Comparison of ENCODE assay signal across 8 cellular contexts in genomic region chr2:161136194-161136593, GRCh38. TPM values are rescaled to one million over a fixed set of nuclear protein-coding genes. Genes with fewer than 3 reads are reported as not detected.
DNase-seq lines count a peak whose midpoint lies in the region; TF ChIP-seq lines count a peak whose summit lies in the region.

No MANE protein-coding gene starts in this region.

- H3K27ac ChIP-seq in GM23248: no peak overlapping the region
- peak overlapping the region; percentile 79 for H3K27ac ChIP-seq in SJSA1
- peak overlapping the region; percentile 34 to 60 (median 52) for H3K27ac ChIP-seq in esophagus muscularis mucosa (replicated peaks in 1 of 4)
- H3K27ac ChIP-seq in sigmoid colon: peak overlapping the region; percentile 38 to 79 (median 70)

- no peaks in the 10 kb centered on the region for H4K20me1 ChIP-seq in GM23248 (ENCODE audit: insufficient read depth)

- H3K79me2 ChIP-seq in GM23248 (ENCODE audit: insufficient read depth): no peaks in the 10 kb centered on the region

- peak overlapping the region; percentile 65 for H2AFZ ChIP-seq in GM23248

- TF ChIP-seq EP300 in esophagus muscularis mucosa (IDR thresholded peaks at IDR 0.05) (no peak), sigmoid colon (IDR thresholded peaks at IDR 0.05) (no peak)

- WGBS in GM23248 (ENCODE audit: low coverage in 1 of 2, low lambda C conversion rate in 2 of 2, missing lambda C conversion rate in 2 of 2), 2 experiments: 60 to 73% methylated on average over 3 of the region's 3 CpGs
- WGBS in esophagus muscularis mucosa: 41% methylated on average over 3 of the region's 3 CpGs
- 30 to 41% methylated on average over 3 of the region's 3 CpGs for WGBS in sigmoid colon, 2 donors

- H3K9me3 ChIP-seq in GM23248 (ENCODE audit: low read depth) (no peaks in the 10 kb centered on the region), SJSA1 (replicated peaks) (no peaks in the 10 kb centered on the region), esophagus muscularis mucosa (no peaks in the 10 kb centered on the region), sigmoid colon (no peaks in the 10 kb centered on the region)

- H3K36me3 ChIP-seq in GM23248 (ENCODE audit: low read depth) (no peaks in the 10 kb centered on the region), SJSA1 (no peaks in the 10 kb centered on the region), esophagus muscularis mucosa (no peaks in the 10 kb centered on the region), sigmoid colon (no peaks in the 10 kb centered on the region)

- no peak overlapping the region for H3K4me3 ChIP-seq in GM23248
- no peak overlapping the region for H3K4me3 ChIP-seq in SJSA1
- peak overlapping the region in 2 of 4 donors; percentile 35 to 46 for H3K4me3 ChIP-seq in esophagus muscularis mucosa
- peak overlapping the region in 2 of 4 donors; percentile 26 to 29 for H3K4me3 ChIP-seq in sigmoid colon

- DNase-seq in GM23248 (no peak), SJSA1 (ENCODE audit: low read depth in 1 of 2, low spot score in 2 of 2) (peak in 1 of 2 experiments; percentile 31), esophagus muscularis mucosa (ENCODE audit: extremely low spot score) (no peak), sigmoid colon (no peak), retina (no peak), COR-L47 (lab: John Stamatoyannopoulos, UW) (no peak), GM13977 (ENCODE audit: low spot score) (no peak), epidermal melanocyte (ENCODE audit: insufficient read length, low spot score) (no peak)

- intact Hi-C loops in esophagus muscularis mucosa (cut with DNase I) (no loop called here), sigmoid colon (cut with DNase I) (no loop called here)

- peaks cover 8% of the 10 kb centered on the region for H3F3A ChIP-seq in GM23248 (ENCODE audit: insufficient read depth)

- no peak overlapping the region for H3K9ac ChIP-seq in GM23248

- peaks cover 26% of the 10 kb centered on the region for H3K4me1 ChIP-seq in GM23248 (ENCODE audit: insufficient read depth)
- H3K4me1 ChIP-seq in SJSA1 (replicated peaks): peaks cover 55% of the 10 kb centered on the region
- peaks cover 0 to 52% (median 33%) of the 10 kb centered on the region in 4 donors for H3K4me1 ChIP-seq in esophagus muscularis mucosa
- peaks cover 0 to 64% (median 45%) of the 10 kb centered on the region in 4 donors for H3K4me1 ChIP-seq in sigmoid colon

- no peaks in the 10 kb centered on the region for H3K9me2 ChIP-seq in GM23248 (ENCODE audit: insufficient read depth)

- in situ Hi-C loops in GM23248 (cut with MboI): no loop called here
- in situ Hi-C loops in GM13977 (cut with MboI; ENCODE audit: low pct_unique_long_range_greater_than_20kb, low sequenced_read_pairs, unreplicated experiment): no loop called here

- H3K27me3 ChIP-seq in GM23248 (replicated peaks; ENCODE audit: insufficient read depth): no peaks in the 10 kb centered on the region
- no peaks in the 10 kb centered on the region for H3K27me3 ChIP-seq in SJSA1 (replicated peaks)
- H3K27me3 ChIP-seq in esophagus muscularis mucosa: no peaks in the 10 kb centered on the region
- H3K27me3 ChIP-seq in sigmoid colon: no peaks in the 10 kb centered on the region

- TF ChIP-seq CTCF in esophagus muscularis mucosa (IDR thresholded peaks at IDR 0.05) (no peak), sigmoid colon (IDR thresholded peaks at IDR 0.05) (no peak), GM13977 (IDR thresholded peaks at IDR 0.05; ENCODE audit: extremely low read depth, insufficient read depth, missing control alignments) (no peak)

- no peak for TF ChIP-seq POLR2A in esophagus muscularis mucosa (IDR thresholded peaks at IDR 0.05; ENCODE audit: low read depth)
- no peak for TF ChIP-seq POLR2A in sigmoid colon (IDR thresholded peaks at IDR 0.05)

- H3K4me2 ChIP-seq in GM23248 (ENCODE audit: unreplicated experiment): no peak overlapping the region

RNA-seq across cellular contexts. Expression of gene TANK, which starts 24.0 kb away (rescaled TPM):
- 60.4 and 69.4 TPM in 2 replicates for total RNA-seq in GM23248 (2014; rRNA removed; shearing (Covaris generic))
- polyA plus RNA-seq in GM23248 (2016; fragmentation: Nextera tagmentation; extraction: Ambion mirVana): 84.4 and 87.1 TPM in 2 replicates
- total RNA-seq in SJSA1 (2014; rRNA removed; shearing (Covaris generic)): 67.5 and 106 TPM in 2 replicates
- total RNA-seq in esophagus muscularis mucosa: 10 to 100 TPM; 57.0 to 76.1 (median 69.7) TPM
- total RNA-seq in sigmoid colon: 10 to 100 TPM; 45.7 to 82.8 (median 71.0) TPM
- polyA plus RNA-seq in sigmoid colon: 10 to 100 TPM; 35.2 to 52.9 (median 41.4) TPM
